ENCODE assay signal across 17 cellular contexts in genomic region chr12:81224626-81225025, GRCh38.
DNase-seq lines count a peak whose midpoint lies in the region; TF ChIP-seq lines count a peak whose summit lies in the region.
"Had no signal": no experiment of that assay in that cellular context is flagged by ENCODE, and none has a peak within 500 bp of the region (broad histone marks: within the 10 kb centered on the region; RNA-seq: fewer than 3 reads in every experiment).

No MANE protein-coding gene starts in this region.

- H4K20me1 ChIP-seq in mammary epithelial cell (ENCODE audit: insufficient read depth, low read length), result no peaks in the 10 kb centered on the region
- H4K20me1 ChIP-seq: BLaER1 had no signal

- H3K79me2 ChIP-seq in mammary epithelial cell (ENCODE audit: insufficient read depth, low read length), result no peaks in the 10 kb centered on the region

- H3K4me1 Mint-ChIP-seq in MCF 10A (ENCODE audit: insufficient read depth, unreplicated experiment), result no peaks in the 10 kb centered on the region
- no peaks in the 10 kb centered on the region for H3K4me1 Mint-ChIP-seq in activated CD4-positive, alpha-beta T cell treated with anti-CD3 and anti-CD28 coated beads, Interleukin-2, amount 10 ng/mL, durations not matched to agents 24 days and 14 days
- H3K4me1 Mint-ChIP-seq: CD14-positive monocyte; CD4-positive, alpha-beta memory T cell had no signal

- DNase-seq in MCF 10A (ENCODE audit: unreplicated experiment) (peak; percentile 8), breast epithelium (ENCODE audit: low spot score in 2 of 2) (no peak), mammary epithelial cell (peak; percentile 61), epithelial cell of proximal tubule (ENCODE audit: low read depth) (peak; percentile 46), HCEC 1CT (no peak), cerebellum (ENCODE audit: low spot score) (no peak)
- DNase-seq in activated CD4-positive, alpha-beta T cell treated with anti-CD3 and anti-CD28 coated beads, Interleukin-2, amount 10 ng/mL, durations not matched to agents 24 days and 14 days, result no peak
- DNase-seq: CD4-positive, alpha-beta memory T cell; DMS153; DMS79; GF-D8; IMR-90 had no signal

- TF ChIP-seq CTCF in MCF 10A (IDR thresholded peaks at IDR 0.05; ENCODE audit: unreplicated experiment) (no peak), breast epithelium (IDR thresholded peaks at IDR 0.05) (no peak), mammary epithelial cell (conservative IDR thresholded peaks at IDR 0.05 in 1 of 2, IDR thresholded peaks at IDR 0.05 in 1 of 2; ENCODE audit: extremely low read depth in 1 of 2, insufficient read depth in 1 of 2, low read depth in 1 of 2, low read length in 2 of 2) (no peak), epithelial cell of proximal tubule (conservative IDR thresholded peaks at IDR 0.05; ENCODE audit: low read depth, low read length) (no peak)

- H3K27ac ChIP-seq in breast epithelium (no peak overlapping the region), mammary epithelial cell (ENCODE audit: insufficient read depth, low read depth, low read length) (no peak overlapping the region)
- H3K27ac ChIP-seq: 22Rv1, A549, BLaER1 had no signal

- H3K36me3 ChIP-seq in breast epithelium (no peaks in the 10 kb centered on the region), mammary epithelial cell (ENCODE audit: insufficient read depth, low read length) (no peaks in the 10 kb centered on the region)
- H3K36me3 ChIP-seq: BLaER1 had no signal

- no peak overlapping the region for H2AFZ ChIP-seq in mammary epithelial cell (ENCODE audit: low read depth, low read length)
- H2AFZ ChIP-seq: GM23338 had no signal

- no TSS peak for BruUV-seq in MCF 10A (replicated peaks; lab: Mats Ljungman, UMichigan)
- BruUV-seq in mammary epithelial cell (replicated peaks; lab: Mats Ljungman, UMichigan), result no TSS peak

- no peak overlapping the region for H3K9ac ChIP-seq in mammary epithelial cell (ENCODE audit: insufficient read depth, low read length)
- H3K9ac ChIP-seq: BLaER1 had no signal

- H3K4me3 ChIP-seq in breast epithelium (no peak overlapping the region), mammary epithelial cell (replicated peaks in 1 of 3; ENCODE audit: insufficient read depth in 1 of 3, low read depth in 2 of 3, low read length in 3 of 3) (no peak overlapping the region), epithelial cell of proximal tubule (ENCODE audit: low read depth, low read length) (no peak overlapping the region)
- H3K4me3 ChIP-seq: A549, BLaER1, GM23338 had no signal

- TF ChIP-seq POLR2A in breast epithelium (IDR thresholded peaks at IDR 0.05), result no peak

- H3K36me3 Mint-ChIP-seq in MCF 10A (ENCODE audit: insufficient read depth, unreplicated experiment), result no peaks in the 10 kb centered on the region
- H3K36me3 Mint-ChIP-seq in activated CD4-positive, alpha-beta T cell treated with anti-CD3 and anti-CD28 coated beads, Interleukin-2, amount 10 ng/mL, durations not matched to agents 24 days and 14 days (ENCODE audit: low read depth), result no peaks in the 10 kb centered on the region
- H3K36me3 Mint-ChIP-seq: CD14-positive monocyte; CD4-positive, alpha-beta memory T cell had no signal

- no peak overlapping the region for H3K4me3 Mint-ChIP-seq in MCF 10A (ENCODE audit: unreplicated experiment)
- H3K4me3 Mint-ChIP-seq in activated CD4-positive, alpha-beta T cell treated with anti-CD3 and anti-CD28 coated beads, Interleukin-2, amount 10 ng/mL, durations not matched to agents 24 days and 14 days, result no peak overlapping the region
- H3K4me3 Mint-ChIP-seq: CD14-positive monocyte; CD4-positive, alpha-beta memory T cell; GM23338 had no signal

- H3K9me3 Mint-ChIP-seq in MCF 10A (ENCODE audit: unreplicated experiment), result no peaks in the 10 kb centered on the region
- H3K9me3 Mint-ChIP-seq in activated CD4-positive, alpha-beta T cell treated with anti-CD3 and anti-CD28 coated beads, Interleukin-2, amount 10 ng/mL, durations not matched to agents 24 days and 14 days, result no peaks in the 10 kb centered on the region
- H3K9me3 Mint-ChIP-seq: CD14-positive monocyte, GM23338 had no signal

- H3K9me3 ChIP-seq in breast epithelium, result no peaks in the 10 kb centered on the region
- H3K9me3 ChIP-seq in mammary epithelial cell (replicated peaks; ENCODE audit: insufficient read depth, low read length), result no peaks in the 10 kb centered on the region
- H3K9me3 ChIP-seq: A549, BLaER1 had no signal

- in situ Hi-C loops in mammary epithelial cell (cut with MboI; ENCODE audit: low sequenced_read_pairs in 2 of 2), result no loop called here

- intact Hi-C loops in MCF 10A (cut with micrococcal nuclease) (no loop called here), breast epithelium (cut with DNase I; ENCODE audit: low total_unique reads) (no loop called here), mammary epithelial cell (cut with micrococcal nuclease) (no loop called here)
- intact Hi-C loops in activated CD4-positive, alpha-beta T cell treated with anti-CD3 and anti-CD28 coated beads, Interleukin-2, amount 10 ng/mL, durations not matched to agents 24 days and 14 days (cut with micrococcal nuclease), result no loop called here

- CTCF ChIA-PET in MCF 10A (lab: Yijun Ruan, JAX) (no interaction called here), mammary epithelial cell (lab: Charles Lee; ENCODE audit: low non-redundant PET) (no interaction called here)

- POLR2A ChIA-PET in MCF 10A (lab: Yijun Ruan, JAX), result no interaction called here

- H3K4me1 ChIP-seq in breast epithelium, result no peaks in the 10 kb centered on the region
- no peaks in the 10 kb centered on the region for H3K4me1 ChIP-seq in mammary epithelial cell (ENCODE audit: insufficient read depth, low read length)
- H3K4me1 ChIP-seq: A549, BLaER1 had no signal

- peaks cover 50% of the 10 kb centered on the region for H3K27me3 Mint-ChIP-seq in MCF 10A (ENCODE audit: insufficient read depth, unreplicated experiment)
- no peaks in the 10 kb centered on the region for H3K27me3 Mint-ChIP-seq in activated CD4-positive, alpha-beta T cell treated with anti-CD3 and anti-CD28 coated beads, Interleukin-2, amount 10 ng/mL, durations not matched to agents 24 days and 14 days
- H3K27me3 Mint-ChIP-seq: CD4-positive, alpha-beta memory T cell had no signal

- dilution Hi-C loops in mammary epithelial cell (cut with HindIII; ENCODE audit: low sequenced_read_pairs), result no loop called here

- H3K4me2 ChIP-seq in mammary epithelial cell (ENCODE audit: insufficient read depth, low read depth, low read length), result no peak overlapping the region
- H3K4me2 ChIP-seq: A549, BLaER1, GM23338 had no signal

- H3K27me3 ChIP-seq in breast epithelium (no peaks in the 10 kb centered on the region), mammary epithelial cell (ENCODE audit: insufficient read depth, low read length) (peaks cover under 1% of the 10 kb centered on the region)
- H3K27me3 ChIP-seq: BLaER1 had no signal

- WGBS in mammary epithelial cell (ENCODE audit: low coverage, missing lambda C conversion rate), result 68% methylated on average over 6 of the region's 6 CpGs

- H3K27ac Mint-ChIP-seq in MCF 10A (ENCODE audit: low read depth, unreplicated experiment), result no peak overlapping the region
- H3K27ac Mint-ChIP-seq in activated CD4-positive, alpha-beta T cell treated with anti-CD3 and anti-CD28 coated beads, Interleukin-2, amount 10 ng/mL, durations not matched to agents 24 days and 14 days, result no peak overlapping the region
- H3K27ac Mint-ChIP-seq: CD14-positive monocyte; CD4-positive, alpha-beta memory T cell; GM23338 had no signal

Comparison
In these comparisons a context has a peak if more than half of its experiments do, and no peak if none do; other contexts are left out.
1. DNase-seq: peak in MCF 10A (single experiment), mammary epithelial cell (single experiment) and epithelial cell of proximal tubule (single experiment); none in breast epithelium (0 of 2), activated CD4-positive, alpha-beta T cell treated with anti-CD3 and anti-CD28 coated beads, Interleukin-2, amount 10 ng/mL, durations not matched to agents 24 days and 14 days (single experiment), HCEC 1CT (single experiment) and cerebellum (single experiment).